8 cellular contexts compared by ENCODE assay signal in genomic region chr3:166118049-166118448, GRCh38.
"Had no signal": no experiment of that assay in that cellular context is flagged by ENCODE, and none has a peak within 500 bp of the region (broad histone marks: within the 10 kb centered on the region; RNA-seq: fewer than 3 reads in every experiment).

No MANE protein-coding gene starts in this region.

- H2AFZ ChIP-seq: GM23338 had no signal

- ATAC-seq: GM23338 had no signal

- DNase-seq: H9, HCEC 1CT, KBM-7 had no signal

- H3K9ac ChIP-seq: KMS-11 had no signal

- H3K4me2 ChIP-seq: GM23338, KMS-11 had no signal

- H3K4me3 ChIP-seq: GM23338 had no signal

- H3K27ac ChIP-seq: KMS-11 had no signal

- H3K4me3 Mint-ChIP-seq: GM23338, H9 had no signal

- H3K27ac Mint-ChIP-seq: GM23338, H9 had no signal

- FAIRE-seq: H1, H54, HTR-8/SVneo had no signal

- H3K4me1 Mint-ChIP-seq: GM23338, H9 had no signal
